ENCODE assay signal across 1 cellular context in genomic region chr9:137199411-137200121, GRCh38.
A peak's percentile ranks its signal among the peaks of the same experiment; 100 is the strongest.
TF ChIP-seq lines count a peak whose summit lies in the region.

No MANE protein-coding gene starts in this region.

TF ChIP-seq in HepG2, 621 proteins besides CTCF, POLR2A, EP300 and RAD21 (continued from another document):
- TF ChIP-seq ZNF281 (CRISPR knock-in tag; IDR thresholded peaks at IDR 0.05; ENCODE audit: borderline replicate concordance) (no peak), RERE (CRISPR knock-in tag; IDR thresholded peaks at IDR 0.05; ENCODE audit: low read depth) (no peak), KLF11 (CRISPR knock-in tag; IDR thresholded peaks at IDR 0.05) (no peak), ZNF263 (CRISPR knock-in tag; IDR thresholded peaks at IDR 0.05) (peak; percentile 90), UBTF (CRISPR knock-in tag; IDR thresholded peaks at IDR 0.05) (peak; percentile 56), EZH2 (conservative IDR thresholded peaks at IDR 0.05; ENCODE audit: low read depth, low read length) (no peak), GMEB2 (CRISPR knock-in tag; IDR thresholded peaks at IDR 0.05; ENCODE audit: low read depth) (no peak), ZNF331 (CRISPR knock-in tag; IDR thresholded peaks at IDR 0.05) (no peak), HNRNPLL (IDR thresholded peaks at IDR 0.05; ENCODE audit: low read depth, low read length, poor library complexity, severe bottlenecking) (peak; percentile 9), ZNF709 (CRISPR knock-in tag; IDR thresholded peaks at IDR 0.05) (0 out of 2 replicates have a peak, but pooled peaks have one; percentile 6), KLF6 (CRISPR knock-in tag; IDR thresholded peaks at IDR 0.05) (no peak), RAD51 (IDR thresholded peaks at IDR 0.05; ENCODE audit: borderline replicate concordance) (no peak), ELK4 (CRISPR knock-in tag; IDR thresholded peaks at IDR 0.05; ENCODE audit: borderline replicate concordance) (no peak), RBFOX2 (IDR thresholded peaks at IDR 0.05; ENCODE audit: low read depth, low read length) (peak; percentile 69), MEF2D (CRISPR knock-in tag; IDR thresholded peaks at IDR 0.05) (no peak), KIAA2018 (CRISPR knock-in tag; IDR thresholded peaks at IDR 0.05; ENCODE audit: borderline replicate concordance) (no peak), SP4 (CRISPR knock-in tag; IDR thresholded peaks at IDR 0.05) (0 out of 2 replicates have a peak, but pooled peaks have one; percentile 26), MXD4 (CRISPR knock-in tag; IDR thresholded peaks at IDR 0.05) (no peak), MYC (CRISPR knock-in tag; IDR thresholded peaks at IDR 0.05; ENCODE audit: borderline replicate concordance) (no peak), ZMYM2 (CRISPR knock-in tag; IDR thresholded peaks at IDR 0.05) (no peak), SRSF9 (IDR thresholded peaks at IDR 0.05; ENCODE audit: borderline replicate concordance, insufficient read depth, low read depth, low read length, poor library complexity, severe bottlenecking) (no peak), ZNF382 (CRISPR knock-in tag; IDR thresholded peaks at IDR 0.05; ENCODE audit: borderline replicate concordance) (no peak), MEIS2 (CRISPR knock-in tag; IDR thresholded peaks at IDR 0.05) (no peak), HNRNPL (IDR thresholded peaks at IDR 0.05; ENCODE audit: low read depth, low read length) (peak; percentile 25), DR1 (CRISPR knock-in tag; IDR thresholded peaks at IDR 0.05) (no peak), LCORL (IDR thresholded peaks at IDR 0.05) (no peak), LCORL (CRISPR knock-in tag; IDR thresholded peaks at IDR 0.05) (no peak)
